1 cellular context compared by ENCODE assay signal in the genomic region with DNA sequence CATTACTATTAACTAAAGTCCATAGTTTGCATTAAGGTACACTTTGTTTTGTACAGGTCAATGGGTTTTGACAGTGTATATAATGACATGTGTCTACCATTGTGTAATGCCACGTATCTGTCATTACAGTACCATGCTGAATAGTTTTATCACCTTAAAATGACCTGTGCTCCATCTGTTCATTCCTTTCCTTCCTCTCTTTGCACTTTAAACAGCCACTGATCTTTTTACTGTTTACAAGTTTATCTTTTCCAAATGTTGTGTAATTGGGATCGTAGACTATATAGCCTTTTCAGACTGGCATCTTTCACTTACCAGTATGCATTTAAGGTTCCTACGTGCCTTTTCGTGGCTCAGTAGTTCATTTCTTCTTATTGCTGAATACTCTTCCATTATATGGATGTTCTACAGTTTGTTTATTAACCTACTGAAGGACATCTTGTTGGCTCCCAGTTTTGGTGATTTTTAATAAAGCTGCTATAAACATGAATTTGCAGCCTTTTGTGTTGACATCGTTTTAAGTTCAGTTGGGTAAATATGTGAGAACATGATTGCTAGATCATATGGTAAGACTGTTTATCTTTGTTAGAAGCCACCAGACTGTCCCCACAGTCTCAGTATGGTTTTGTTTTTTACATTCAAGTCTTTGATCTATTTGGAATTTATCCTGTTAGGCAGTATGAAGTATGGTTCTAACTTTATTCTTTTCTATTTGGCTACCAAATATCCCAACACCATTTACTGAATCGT.
TF ChIP-seq lines count a peak whose summit lies in the region.

No MANE protein-coding gene starts in this region.

TF ChIP-seq in H1, 55 proteins besides CTCF, POLR2A, EP300 and RAD21 (continued from another document):
- TF ChIP-seq, protein P1, sequence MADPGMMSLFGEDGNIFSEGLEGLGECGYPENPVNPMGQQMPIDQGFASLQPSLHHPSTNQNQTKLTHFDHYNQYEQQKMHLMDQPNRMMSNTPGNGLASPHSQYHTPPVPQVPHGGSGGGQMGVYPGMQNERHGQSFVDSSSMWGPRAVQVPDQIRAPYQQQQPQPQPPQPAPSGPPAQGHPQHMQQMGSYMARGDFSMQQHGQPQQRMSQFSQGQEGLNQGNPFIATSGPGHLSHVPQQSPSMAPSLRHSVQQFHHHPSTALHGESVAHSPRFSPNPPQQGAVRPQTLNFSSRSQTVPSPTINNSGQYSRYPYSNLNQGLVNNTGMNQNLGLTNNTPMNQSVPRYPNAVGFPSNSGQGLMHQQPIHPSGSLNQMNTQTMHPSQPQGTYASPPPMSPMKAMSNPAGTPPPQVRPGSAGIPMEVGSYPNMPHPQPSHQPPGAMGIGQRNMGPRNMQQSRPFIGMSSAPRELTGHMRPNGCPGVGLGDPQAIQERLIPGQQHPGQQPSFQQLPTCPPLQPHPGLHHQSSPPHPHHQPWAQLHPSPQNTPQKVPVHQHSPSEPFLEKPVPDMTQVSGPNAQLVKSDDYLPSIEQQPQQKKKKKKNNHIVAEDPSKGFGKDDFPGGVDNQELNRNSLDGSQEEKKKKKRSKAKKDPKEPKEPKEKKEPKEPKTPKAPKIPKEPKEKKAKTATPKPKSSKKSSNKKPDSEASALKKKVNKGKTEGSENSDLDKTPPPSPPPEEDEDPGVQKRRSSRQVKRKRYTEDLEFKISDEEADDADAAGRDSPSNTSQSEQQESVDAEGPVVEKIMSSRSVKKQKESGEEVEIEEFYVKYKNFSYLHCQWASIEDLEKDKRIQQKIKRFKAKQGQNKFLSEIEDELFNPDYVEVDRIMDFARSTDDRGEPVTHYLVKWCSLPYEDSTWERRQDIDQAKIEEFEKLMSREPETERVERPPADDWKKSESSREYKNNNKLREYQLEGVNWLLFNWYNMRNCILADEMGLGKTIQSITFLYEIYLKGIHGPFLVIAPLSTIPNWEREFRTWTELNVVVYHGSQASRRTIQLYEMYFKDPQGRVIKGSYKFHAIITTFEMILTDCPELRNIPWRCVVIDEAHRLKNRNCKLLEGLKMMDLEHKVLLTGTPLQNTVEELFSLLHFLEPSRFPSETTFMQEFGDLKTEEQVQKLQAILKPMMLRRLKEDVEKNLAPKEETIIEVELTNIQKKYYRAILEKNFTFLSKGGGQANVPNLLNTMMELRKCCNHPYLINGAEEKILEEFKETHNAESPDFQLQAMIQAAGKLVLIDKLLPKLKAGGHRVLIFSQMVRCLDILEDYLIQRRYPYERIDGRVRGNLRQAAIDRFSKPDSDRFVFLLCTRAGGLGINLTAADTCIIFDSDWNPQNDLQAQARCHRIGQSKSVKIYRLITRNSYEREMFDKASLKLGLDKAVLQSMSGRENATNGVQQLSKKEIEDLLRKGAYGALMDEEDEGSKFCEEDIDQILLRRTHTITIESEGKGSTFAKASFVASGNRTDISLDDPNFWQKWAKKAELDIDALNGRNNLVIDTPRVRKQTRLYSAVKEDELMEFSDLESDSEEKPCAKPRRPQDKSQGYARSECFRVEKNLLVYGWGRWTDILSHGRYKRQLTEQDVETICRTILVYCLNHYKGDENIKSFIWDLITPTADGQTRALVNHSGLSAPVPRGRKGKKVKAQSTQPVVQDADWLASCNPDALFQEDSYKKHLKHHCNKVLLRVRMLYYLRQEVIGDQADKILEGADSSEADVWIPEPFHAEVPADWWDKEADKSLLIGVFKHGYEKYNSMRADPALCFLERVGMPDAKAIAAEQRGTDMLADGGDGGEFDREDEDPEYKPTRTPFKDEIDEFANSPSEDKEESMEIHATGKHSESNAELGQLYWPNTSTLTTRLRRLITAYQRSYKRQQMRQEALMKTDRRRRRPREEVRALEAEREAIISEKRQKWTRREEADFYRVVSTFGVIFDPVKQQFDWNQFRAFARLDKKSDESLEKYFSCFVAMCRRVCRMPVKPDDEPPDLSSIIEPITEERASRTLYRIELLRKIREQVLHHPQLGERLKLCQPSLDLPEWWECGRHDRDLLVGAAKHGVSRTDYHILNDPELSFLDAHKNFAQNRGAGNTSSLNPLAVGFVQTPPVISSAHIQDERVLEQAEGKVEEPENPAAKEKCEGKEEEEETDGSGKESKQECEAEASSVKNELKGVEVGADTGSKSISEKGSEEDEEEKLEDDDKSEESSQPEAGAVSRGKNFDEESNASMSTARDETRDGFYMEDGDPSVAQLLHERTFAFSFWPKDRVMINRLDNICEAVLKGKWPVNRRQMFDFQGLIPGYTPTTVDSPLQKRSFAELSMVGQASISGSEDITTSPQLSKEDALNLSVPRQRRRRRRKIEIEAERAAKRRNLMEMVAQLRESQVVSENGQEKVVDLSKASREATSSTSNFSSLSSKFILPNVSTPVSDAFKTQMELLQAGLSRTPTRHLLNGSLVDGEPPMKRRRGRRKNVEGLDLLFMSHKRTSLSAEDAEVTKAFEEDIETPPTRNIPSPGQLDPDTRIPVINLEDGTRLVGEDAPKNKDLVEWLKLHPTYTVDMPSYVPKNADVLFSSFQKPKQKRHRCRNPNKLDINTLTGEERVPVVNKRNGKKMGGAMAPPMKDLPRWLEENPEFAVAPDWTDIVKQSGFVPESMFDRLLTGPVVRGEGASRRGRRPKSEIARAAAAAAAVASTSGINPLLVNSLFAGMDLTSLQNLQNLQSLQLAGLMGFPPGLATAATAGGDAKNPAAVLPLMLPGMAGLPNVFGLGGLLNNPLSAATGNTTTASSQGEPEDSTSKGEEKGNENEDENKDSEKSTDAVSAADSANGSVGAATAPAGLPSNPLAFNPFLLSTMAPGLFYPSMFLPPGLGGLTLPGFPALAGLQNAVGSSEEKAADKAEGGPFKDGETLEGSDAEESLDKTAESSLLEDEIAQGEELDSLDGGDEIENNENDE (IDR thresholded peaks at IDR 0.05; ENCODE audit: insufficient replicate concordance, low read length), result no peak
- TF ChIP-seq SIN3A (conservative IDR thresholded peaks at IDR 0.05 in 1 of 2, IDR thresholded peaks at IDR 0.05 in 1 of 2; ENCODE audit: low read depth in 1 of 2, low read length in 2 of 2) (no peak), SP4 (IDR thresholded peaks at IDR 0.05; ENCODE audit: low read length) (no peak), BACH1 (IDR thresholded peaks at IDR 0.05; ENCODE audit: low read length) (no peak), CHD1 (IDR thresholded peaks at IDR 0.05; ENCODE audit: low read depth, low read length) (no peak), TEAD4 (IDR thresholded peaks at IDR 0.05; ENCODE audit: low read depth, low read length) (no peak), BCL11A (IDR thresholded peaks at IDR 0.05; ENCODE audit: low read depth in 2 of 2, low read length in 2 of 2) (no peak), POLR2AphosphoS5 (IDR thresholded peaks at IDR 0.05; ENCODE audit: low read depth, low read length) (no peak), SUZ12 (IDR thresholded peaks at IDR 0.05; ENCODE audit: low read length) (no peak)
- TF ChIP-seq, protein P2, sequence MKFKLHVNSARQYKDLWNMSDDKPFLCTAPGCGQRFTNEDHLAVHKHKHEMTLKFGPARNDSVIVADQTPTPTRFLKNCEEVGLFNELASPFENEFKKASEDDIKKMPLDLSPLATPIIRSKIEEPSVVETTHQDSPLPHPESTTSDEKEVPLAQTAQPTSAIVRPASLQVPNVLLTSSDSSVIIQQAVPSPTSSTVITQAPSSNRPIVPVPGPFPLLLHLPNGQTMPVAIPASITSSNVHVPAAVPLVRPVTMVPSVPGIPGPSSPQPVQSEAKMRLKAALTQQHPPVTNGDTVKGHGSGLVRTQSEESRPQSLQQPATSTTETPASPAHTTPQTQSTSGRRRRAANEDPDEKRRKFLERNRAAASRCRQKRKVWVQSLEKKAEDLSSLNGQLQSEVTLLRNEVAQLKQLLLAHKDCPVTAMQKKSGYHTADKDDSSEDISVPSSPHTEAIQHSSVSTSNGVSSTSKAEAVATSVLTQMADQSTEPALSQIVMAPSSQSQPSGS (IDR thresholded peaks at IDR 0.05; ENCODE audit: low read length), result no peak
